In the genomic region with DNA sequence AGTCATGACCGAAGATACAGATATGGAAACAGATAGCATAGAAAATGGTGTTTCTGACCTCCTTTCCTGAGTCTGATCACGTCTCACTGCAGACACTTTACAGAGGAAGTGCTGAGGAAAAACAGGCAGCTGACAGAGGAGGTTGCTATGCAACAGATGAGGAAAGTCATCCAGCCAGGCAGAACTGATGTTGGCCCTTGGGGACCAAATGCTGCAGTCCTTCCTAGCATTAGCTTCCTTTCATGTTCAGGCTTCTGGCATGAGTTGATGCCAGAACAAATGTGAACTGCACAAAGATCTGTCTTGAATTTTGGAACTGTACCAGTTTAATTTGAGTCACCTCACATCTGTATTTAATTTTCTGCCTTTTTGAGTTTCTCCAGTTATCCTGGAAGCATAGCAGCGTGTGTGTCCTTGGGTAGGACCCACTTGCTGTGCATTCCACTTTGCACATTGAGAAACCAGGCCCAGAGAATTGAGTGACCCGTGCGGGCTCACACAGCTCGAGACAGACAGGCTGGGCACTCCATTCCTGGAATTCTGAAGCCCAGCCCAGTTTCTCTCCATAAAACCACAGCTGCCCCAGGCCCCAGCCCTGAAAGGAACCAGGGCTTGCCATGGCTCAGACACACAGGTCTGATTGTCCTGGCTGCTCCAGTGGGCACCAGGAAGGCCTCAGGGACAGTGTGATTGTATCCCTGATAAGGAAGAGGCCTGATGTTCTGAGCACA, we compare ENCODE assay signal across 7 cellular contexts. TPM values are rescaled to one million over a fixed set of nuclear protein-coding genes. Genes with fewer than 3 reads are reported as not detected.
DNase-seq lines count a peak whose midpoint lies in the region; ATAC-seq, FAIRE-seq and TF ChIP-seq lines count a peak whose summit lies in the region.

No MANE protein-coding gene starts in this region.

- no peaks in the 10 kb centered on the region for H3K9me3 ChIP-seq in muscle layer of colon (ENCODE audit: low read length)

- CTCF ChIA-PET in HEK293T (lab: Yijun Ruan, JAX) = no interaction called here

- peak overlapping the region; percentile 6 for H3K27ac ChIP-seq in muscle layer of colon (ENCODE audit: low read depth, low read length)

- H3K9ac ChIP-seq in muscle layer of colon (ENCODE audit: low read length) = no peak overlapping the region

- no peak for FAIRE-seq in bronchial epithelial cell (lab: Jason Lieb, UNC)

- DNase-seq in NCI-H1417 (lab: John Stamatoyannopoulos, UW) (peak; percentile 3 to 73 (median 30)), bronchial epithelial cell (ENCODE audit: low read depth) (peak; percentile 5), GM13977 (ENCODE audit: low spot score) (no peak), HEK293T (ENCODE audit: extremely low spot score) (no peak), SKM-1 (lab: John Stamatoyannopoulos, UW; ENCODE audit: unreplicated experiment) (no peak)

- peak; percentile 25 for ATAC-seq in GM18868 (IDR thresholded peaks at IDR 0.05; ENCODE audit: unreplicated experiment)

- H3K36me3 ChIP-seq in bronchial epithelial cell (ENCODE audit: control insufficient read depth, insufficient read depth, low read length) = no peaks in the 10 kb centered on the region
- no peaks in the 10 kb centered on the region for H3K36me3 ChIP-seq in muscle layer of colon (ENCODE audit: insufficient read depth, low read length)

- H3K4me3 ChIP-seq in bronchial epithelial cell (ENCODE audit: low read depth, low read length) (no peak overlapping the region), muscle layer of colon (ENCODE audit: low read depth in 1 of 2, low read length in 2 of 2) (no peak overlapping the region)

- no peak for TF ChIP-seq CTCF in bronchial epithelial cell (IDR thresholded peaks at IDR 0.05; ENCODE audit: insufficient read depth, low read length, severe bottlenecking)
- no peak for TF ChIP-seq CTCF in GM13977 (IDR thresholded peaks at IDR 0.05; ENCODE audit: extremely low read depth, insufficient read depth, missing control alignments)

- in situ Hi-C loops in GM13977 (cut with MboI; ENCODE audit: low pct_unique_long_range_greater_than_20kb, low sequenced_read_pairs, unreplicated experiment) = no loop called here

- POLR2A ChIA-PET in HEK293T (lab: Yijun Ruan, JAX) = no interaction called here

- H3K27me3 ChIP-seq in bronchial epithelial cell (ENCODE audit: control insufficient read depth, insufficient read depth, low read length) = no peaks in the 10 kb centered on the region
- no peaks in the 10 kb centered on the region for H3K27me3 ChIP-seq in muscle layer of colon (ENCODE audit: control insufficient read depth in 1 of 2, insufficient read depth in 2 of 2, low read length in 2 of 2)

- peaks cover 12% of the 10 kb centered on the region for H3K4me1 ChIP-seq in muscle layer of colon (ENCODE audit: insufficient read depth, low read length)

TF ChIP-seq in HEK293T, 16 proteins besides CTCF, POLR2A, EP300 and RAD21:
- TF ChIP-seq NFRKB (IDR thresholded peaks at IDR 0.05) = no peak
- no peak for TF ChIP-seq L3MBTL2 (conservative IDR thresholded peaks at IDR 0.05)
- TF ChIP-seq SP1 (IDR thresholded peaks at IDR 0.05) = no peak
- no peak for TF ChIP-seq SUZ12 (IDR thresholded peaks at IDR 0.05)
- TF ChIP-seq CTBP1 (IDR thresholded peaks at IDR 0.05; ENCODE audit: borderline replicate concordance) = no peak
- no peak for TF ChIP-seq TARDBP (IDR thresholded peaks at IDR 0.05)
- TF ChIP-seq FOXM1 (IDR thresholded peaks at IDR 0.05; ENCODE audit: borderline replicate concordance) = no peak
- TF ChIP-seq ELF4 (IDR thresholded peaks at IDR 0.05) = no peak

RNA-seq across cellular contexts. Expression of a gene that starts 1.4 kb away (rescaled TPM):
- total RNA-seq in bronchial epithelial cell = 10.2 and 11.6 TPM in 2 replicates

Comparison
In these comparisons a context has a peak if more than half of its experiments do, and no peak if none do; other contexts are left out.
1. DNase-seq: peak in NCI-H1417 (3 of 3) and bronchial epithelial cell (single experiment); none in GM13977 (single experiment), HEK293T (single experiment) and SKM-1 (single experiment).